ENCODE assay signal across 13 cellular contexts in genomic region chr17:81286491-81287145, GRCh38. TPM values are rescaled to one million over a fixed set of nuclear protein-coding genes. Genes with fewer than 3 reads are reported as not detected.
DNase-seq lines count a peak whose midpoint lies in the region; ATAC-seq and TF ChIP-seq lines count a peak whose summit lies in the region.
"Had no signal": no experiment of that assay in that cellular context is flagged by ENCODE, and none has a peak within 500 bp of the region (broad histone marks: within the 10 kb centered on the region; RNA-seq: fewer than 3 reads in every experiment).

No MANE protein-coding gene starts in this region.

- no peak overlapping the region for H3K4me3 Mint-ChIP-seq in chondrocyte (ENCODE audit: unreplicated experiment)
- H3K4me3 Mint-ChIP-seq in naive thymus-derived CD4-positive, alpha-beta T cell = peak overlapping the region in 9 of 10 donors; percentile 23 to 88 (median 84)

- peak overlapping the region; percentile 49 for H3K27ac Mint-ChIP-seq in chondrocyte (ENCODE audit: unreplicated experiment)
- H3K27ac Mint-ChIP-seq in naive thymus-derived CD4-positive, alpha-beta T cell = peak overlapping the region in 7 of 9 donors; percentile 71 to 94 (median 86)

- intact Hi-C loops in left ventricle myocardium inferior (cut with micrococcal nuclease) = no loop called here
- intact Hi-C loops in cardiac septum (cut with DNase I) = no loop called here
- intact Hi-C loops in naive thymus-derived CD4-positive, alpha-beta T cell (cut with micrococcal nuclease) = no loop called here
- intact Hi-C loops in upper lobe of right lung (cut with DNase I) = no loop called here

- H3K4me1 ChIP-seq in left ventricle myocardium inferior (peaks cover 47% of the 10 kb centered on the region), upper lobe of right lung (peaks cover 35% of the 10 kb centered on the region)
- H3K4me1 ChIP-seq in naive thymus-derived CD4-positive, alpha-beta T cell (ENCODE audit: control insufficient read depth in 2 of 2, insufficient read depth in 2 of 2, low read length in 2 of 2) = peaks cover 16 to 20% of the 10 kb centered on the region in 2 donors
- H3K4me1 ChIP-seq: BE2C had no signal

- TF ChIP-seq CTCF in left ventricle myocardium inferior (IDR thresholded peaks at IDR 0.05; ENCODE audit: borderline replicate concordance) (no peak), chondrocyte (IDR thresholded peaks at IDR 0.05) (no peak), upper lobe of right lung (IDR thresholded peaks at IDR 0.05) (no peak), WERI-Rb-1 (IDR thresholded peaks at IDR 0.05; ENCODE audit: low read depth, low read length) (no peak)

- no peak for ATAC-seq in naive thymus-derived CD4-positive, alpha-beta T cell
- ATAC-seq in upper lobe of right lung = no peak
- no peak for ATAC-seq in HG02610 (IDR thresholded peaks at IDR 0.05; ENCODE audit: unreplicated experiment)
- no peak for ATAC-seq in esophagus mucosa

- peaks cover 8% of the 10 kb centered on the region for H3K36me3 Mint-ChIP-seq in chondrocyte (ENCODE audit: low read depth)
- H3K36me3 Mint-ChIP-seq in naive thymus-derived CD4-positive, alpha-beta T cell = peaks cover 0 to 16% (median 4%) of the 10 kb centered on the region in 5 donors

- peaks cover 18% of the 10 kb centered on the region for H3K4me1 Mint-ChIP-seq in chondrocyte (ENCODE audit: low read depth)
- peaks cover 34 to 54% (median 43%) of the 10 kb centered on the region in 7 donors for H3K4me1 Mint-ChIP-seq in naive thymus-derived CD4-positive, alpha-beta T cell

- H3K27me3 Mint-ChIP-seq in chondrocyte (ENCODE audit: low read depth) = no peaks in the 10 kb centered on the region
- H3K27me3 Mint-ChIP-seq in naive thymus-derived CD4-positive, alpha-beta T cell = no peaks in the 10 kb centered on the region

- POLR2A ChIA-PET in naive thymus-derived CD4-positive, alpha-beta T cell (lab: Charles Lee) = interaction anchor here (0.8 to 1.5 kb wide), 2 partner anchors 9 to 11 kb away, joined by 3 read pairs; partner anchors contain the start of gene SLC38A10

- DNase-seq in left ventricle myocardium inferior = no peak
- no peak for DNase-seq in cardiac septum (ENCODE audit: low spot score)
- no peak for DNase-seq in chondrocyte (ENCODE audit: low spot score)
- no peak for DNase-seq in naive thymus-derived CD4-positive, alpha-beta T cell
- no peak for DNase-seq in upper lobe of right lung
- DNase-seq in WERI-Rb-1 = no peak
- DNase-seq: BE2C, GF-D8, NCI-H1694, T1000 had no signal

- CTCF ChIA-PET in naive thymus-derived CD4-positive, alpha-beta T cell (lab: Charles Lee) = no interaction called here

- no peaks in the 10 kb centered on the region for H3K9me3 Mint-ChIP-seq in chondrocyte (ENCODE audit: low read depth)
- no peaks in the 10 kb centered on the region for H3K9me3 Mint-ChIP-seq in naive thymus-derived CD4-positive, alpha-beta T cell

- H3K36me3 ChIP-seq in left ventricle myocardium inferior = peaks cover 37% of the 10 kb centered on the region
- H3K36me3 ChIP-seq in naive thymus-derived CD4-positive, alpha-beta T cell (ENCODE audit: control insufficient read depth in 2 of 3, insufficient read depth in 3 of 3, low read length in 3 of 3) = peaks cover 0 to 41% (median 4%) of the 10 kb centered on the region in 3 experiments
- peaks cover 38% of the 10 kb centered on the region for H3K36me3 ChIP-seq in upper lobe of right lung
- peaks cover 34% of the 10 kb centered on the region for H3K36me3 ChIP-seq in WERI-Rb-1
- H3K36me3 ChIP-seq: BE2C had no signal

- H3K27ac ChIP-seq in left ventricle myocardium inferior (replicated peaks) = peak overlapping the region; percentile 93
- no peak overlapping the region for H3K27ac ChIP-seq in naive thymus-derived CD4-positive, alpha-beta T cell (ENCODE audit: low read depth, low read length)
- peak overlapping the region; percentile 86 for H3K27ac ChIP-seq in upper lobe of right lung
- no peak overlapping the region for H3K27ac ChIP-seq in WERI-Rb-1
- H3K27ac ChIP-seq: hepatocyte had no signal

- H3K4me3 ChIP-seq in left ventricle myocardium inferior (peak overlapping the region; percentile 62), upper lobe of right lung (no peak overlapping the region), WERI-Rb-1 (ENCODE audit: low read depth, low read length) (no peak overlapping the region)
- H3K4me3 ChIP-seq in naive thymus-derived CD4-positive, alpha-beta T cell (ENCODE audit: low read length) = no peak overlapping the region
- H3K4me3 ChIP-seq: hepatocyte had no signal

- H3K27me3 ChIP-seq in left ventricle myocardium inferior (ENCODE audit: low read depth) (no peaks in the 10 kb centered on the region), upper lobe of right lung (no peaks in the 10 kb centered on the region), WERI-Rb-1 (ENCODE audit: insufficient read depth, low read depth, severe bottlenecking) (no peaks in the 10 kb centered on the region)
- H3K27me3 ChIP-seq in naive thymus-derived CD4-positive, alpha-beta T cell (ENCODE audit: control insufficient read depth in 2 of 2, insufficient read depth in 2 of 2, low read length in 2 of 2) = no peaks in the 10 kb centered on the region
- H3K27me3 ChIP-seq: BE2C, hepatocyte had no signal

- no peaks in the 10 kb centered on the region for H3K9me3 ChIP-seq in left ventricle myocardium inferior (replicated peaks)
- no peaks in the 10 kb centered on the region for H3K9me3 ChIP-seq in naive thymus-derived CD4-positive, alpha-beta T cell (ENCODE audit: control insufficient read depth in 2 of 3, low read length in 3 of 3)
- no peaks in the 10 kb centered on the region for H3K9me3 ChIP-seq in upper lobe of right lung
- peaks cover 2% of the 10 kb centered on the region for H3K9me3 ChIP-seq in WERI-Rb-1 (ENCODE audit: severe bottlenecking)
- H3K9me3 ChIP-seq: BE2C had no signal

RNA-seq across cellular contexts. Expression of gene SLC38A10, which starts 8.5 kb away (rescaled TPM):
- total RNA-seq in left ventricle myocardium inferior (50.1 TPM), cardiac septum (36.0 TPM), chondrocyte (115 to 147 TPM (median 116 TPM) in 3 replicates), upper lobe of right lung (87.3 TPM), esophagus mucosa (24.6 TPM)
- total RNA-seq in naive thymus-derived CD4-positive, alpha-beta T cell = 100 to 1,000 TPM in 1 of 5 experiments, 10 to 100 TPM in 4; 54.9 to 122 (median 86.5) TPM
- 10 to 100 TPM; 45.0 to 84.8 TPM for polyA plus RNA-seq in naive thymus-derived CD4-positive, alpha-beta T cell

RNA-seq across cellular contexts. Expression of gene NDUFAF8, which starts 47.5 kb away (rescaled TPM):
- total RNA-seq in left ventricle myocardium inferior (61.5 TPM), cardiac septum (61.0 TPM), chondrocyte (36.1 to 58.9 TPM (median 39.7 TPM) in 3 replicates), upper lobe of right lung (32.6 TPM), esophagus mucosa (41.2 TPM)
- 10 to 100 TPM; 34.2 to 45.6 (median 43.5) TPM for total RNA-seq in naive thymus-derived CD4-positive, alpha-beta T cell
- 10 to 100 TPM; 60.4 to 85.9 TPM for polyA plus RNA-seq in naive thymus-derived CD4-positive, alpha-beta T cell

RNA-seq across cellular contexts. Expression of gene TEPSIN, which starts 47.8 kb away (rescaled TPM):
- total RNA-seq in left ventricle myocardium inferior = 15.9 TPM
- total RNA-seq in cardiac septum = 12.6 TPM
- 27.1 to 29.0 TPM (median 27.6 TPM) in 3 replicates for total RNA-seq in chondrocyte
- 100 to 1,000 TPM in 2 of 5 experiments, 10 to 100 TPM in 3; 52.6 to 115 (median 90.0) TPM for total RNA-seq in naive thymus-derived CD4-positive, alpha-beta T cell
- polyA plus RNA-seq in naive thymus-derived CD4-positive, alpha-beta T cell = 1 to 10 TPM; 3.2 to 5.3 TPM
- total RNA-seq in upper lobe of right lung = 40.2 TPM
- total RNA-seq in esophagus mucosa = 13.1 TPM

Comparison
In these comparisons a context has a peak if more than half of its experiments do, and no peak if none do; other contexts are left out.
1. H3K27ac ChIP-seq: peak in left ventricle myocardium inferior (single experiment) and upper lobe of right lung (single experiment); none in naive thymus-derived CD4-positive, alpha-beta T cell (single experiment) and WERI-Rb-1 (single experiment).